Comparison of ENCODE assay signal across 8 cellular contexts in genomic region chr1:10430216-10431064, GRCh38. TPM values are rescaled to one million over a fixed set of nuclear protein-coding genes. Genes with fewer than 3 reads are reported as not detected.
DNase-seq lines count a peak whose midpoint lies in the region; TF ChIP-seq lines count a peak whose summit lies in the region.

Gene CENPS, plus strand, starts transcription at chr1:10430433. Its CDS starts 85 bp downstream, at chr1:10430518.

- H3K4me3 Mint-ChIP-seq in neural progenitor cell = peak within 1 kb of the TSS; percentile 90

- H3K9ac ChIP-seq in neural progenitor cell (peak within 1 kb of the TSS; percentile 41), stomach smooth muscle (ENCODE audit: low read length in 2 of 2) (peak within 1 kb of the TSS; percentile 68 to 74)

- H3F3A ChIP-seq in neural progenitor cell (ENCODE audit: low read depth) = peaks cover 21% of the 10 kb centered on the region

- peaks cover 4% of the 10 kb centered on the region for H3K4me1 ChIP-seq in neural progenitor cell
- H3K4me1 ChIP-seq in stomach smooth muscle (ENCODE audit: control insufficient read depth, insufficient read depth, low read length) = peaks cover 15% of the 10 kb centered on the region

- peaks cover 3% of the 10 kb centered on the region for H3K36me3 Mint-ChIP-seq in neural progenitor cell

- H4K20me1 ChIP-seq in neural progenitor cell (ENCODE audit: low read depth) = no peaks in the 10 kb centered on the region

- DNase-seq in G401 (ENCODE audit: low spot score) = peak; percentile 83
- DNase-seq in H4 (ENCODE audit: low spot score) = peak; percentile 60
- peak; percentile 37 for DNase-seq in LNCaP clone FGC (ENCODE audit: low read depth)
- peak; percentile 64 for DNase-seq in SHP77 treated with DMSO at 0.1 percent for 48 hours (lab: John Stamatoyannopoulos, UW)
- DNase-seq in activated gamma-delta T cell (lab: John Stamatoyannopoulos, UW) = peak; percentile 81
- peak; percentile 90 to 96 for DNase-seq in foreskin fibroblast
- DNase-seq in neural progenitor cell (ENCODE audit: low spot score) = peak; percentile 96

- H3K27ac Mint-ChIP-seq in neural progenitor cell = peak within 1 kb of the TSS; percentile 90

- H3K27ac ChIP-seq in neural progenitor cell (peak within 1 kb of the TSS; percentile 90), stomach smooth muscle (ENCODE audit: low read length) (peak within 1 kb of the TSS; percentile 58)

- peak within 1 kb of the TSS; percentile 69 for H3K4me2 ChIP-seq in neural progenitor cell

- no peaks in the 10 kb centered on the region for H3K9me3 Mint-ChIP-seq in neural progenitor cell

- peaks cover 53% of the 10 kb centered on the region for H3K4me1 Mint-ChIP-seq in neural progenitor cell

- H3K9me3 ChIP-seq in neural progenitor cell (ENCODE audit: low read depth) (no peaks in the 10 kb centered on the region), stomach smooth muscle (ENCODE audit: control insufficient read depth in 2 of 2, low read length in 2 of 2) (no peaks in the 10 kb centered on the region)

- peaks cover 4% of the 10 kb centered on the region for H3K27me3 Mint-ChIP-seq in neural progenitor cell (ENCODE audit: insufficient read depth, low read depth)

- peak; percentile 97 for TF ChIP-seq CTCF in LNCaP clone FGC (IDR thresholded peaks at IDR 0.05; ENCODE audit: control insufficient read depth, extremely low read depth, insufficient read depth)
- peak; percentile 79 for TF ChIP-seq CTCF in foreskin fibroblast (IDR thresholded peaks at IDR 0.05; ENCODE audit: low read depth, low read length)
- TF ChIP-seq CTCF in neural progenitor cell (IDR thresholded peaks at IDR 0.05) = peak; percentile 90

- H3K27me3 ChIP-seq in neural progenitor cell (no peaks in the 10 kb centered on the region), stomach smooth muscle (ENCODE audit: control insufficient read depth in 1 of 2, insufficient read depth in 2 of 2, low read length in 2 of 2) (no peaks in the 10 kb centered on the region)

- peak within 1 kb of the TSS; percentile 95 for H3K4me3 ChIP-seq in LNCaP clone FGC (ENCODE audit: low read depth, low read length)
- peak within 1 kb of the TSS; percentile 71 to 98 for H3K4me3 ChIP-seq in foreskin fibroblast (ENCODE audit: low read depth in 1 of 2, low read length in 2 of 2)
- H3K4me3 ChIP-seq in neural progenitor cell = peak within 1 kb of the TSS; percentile 49
- peak within 1 kb of the TSS; percentile 83 to 92 for H3K4me3 ChIP-seq in stomach smooth muscle (ENCODE audit: low read length in 2 of 2)

- in situ Hi-C loops in G401 (cut with HindIII; ENCODE audit: low sequenced_read_pairs) = no loop called here

- no peaks in the 10 kb centered on the region for H3K36me3 ChIP-seq in neural progenitor cell
- H3K36me3 ChIP-seq in stomach smooth muscle (ENCODE audit: control insufficient read depth in 2 of 2, insufficient read depth in 2 of 2, low read length in 2 of 2) = no peaks in the 10 kb centered on the region

- H2AFZ ChIP-seq in neural progenitor cell (replicated peaks) = peak within 1 kb of the TSS; percentile 71

- H3K79me2 ChIP-seq in neural progenitor cell (ENCODE audit: low read depth) = peaks cover 21% of the 10 kb centered on the region

RNA-seq across cellular contexts. Expression of gene CENPS, which starts in this region (rescaled TPM):
- total RNA-seq in G401 (2014; rRNA removed; shearing (Covaris generic)) = 11.0 and 14.3 TPM in 2 replicates
- 24.5 and 31.4 TPM in 2 replicates for total RNA-seq in H4 (2014; rRNA removed; shearing (Covaris generic))
- 16.2 and 17.6 TPM in 2 replicates for total RNA-seq in neural progenitor cell (ENCODE audit: low replicate concordance)

Comparison
In these comparisons a context has a peak if more than half of its experiments do, and no peak if none do; other contexts are left out.
1. Peak in every context shown above with its lines: DNase-seq, H3K4me3 ChIP-seq and H3K27ac ChIP-seq.
2. DNase-seq: peak in every context shown above with its lines; median percentile 96 in neural progenitor cell; 93 in foreskin fibroblast; 83 in G401; 81 in activated gamma-delta T cell; 64 in SHP77 treated with DMSO at 0.1 percent for 48 hours; 60 in H4; 37 in LNCaP clone FGC.